Comparison of ENCODE assay signal across 1 cellular context in the genomic region with DNA sequence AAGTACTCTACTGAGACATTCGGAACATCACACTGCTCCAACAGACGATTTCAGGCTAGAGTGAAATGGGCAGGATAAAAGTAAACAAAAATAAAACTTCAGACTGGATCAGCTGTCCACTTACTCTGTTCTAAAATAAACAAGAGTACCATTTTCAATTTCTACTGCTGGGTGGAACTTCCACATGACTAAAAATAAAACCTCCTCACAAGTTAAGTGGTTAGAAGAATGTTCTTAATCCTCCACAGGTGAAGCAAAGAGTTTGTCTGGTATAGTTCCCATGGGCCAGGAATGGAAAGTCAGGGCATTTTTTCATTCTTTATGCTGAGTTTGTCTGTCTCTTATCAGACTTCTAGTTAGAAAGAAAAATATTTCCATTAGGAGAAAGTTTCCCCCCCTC.
TF ChIP-seq lines count a peak whose summit lies in the region.

No MANE protein-coding gene starts in this region.

TF ChIP-seq in GM12878, 131 proteins besides CTCF, POLR2A, EP300 and RAD21:
- TF ChIP-seq NR2C1 (IDR thresholded peaks at IDR 0.05) (no peak), GATAD2B (conservative IDR thresholded peaks at IDR 0.05; ENCODE audit: low read depth) (no peak), CEBPB (IDR thresholded peaks at IDR 0.05; ENCODE audit: borderline replicate concordance in 1 of 2, low read depth in 2 of 2, low read length in 2 of 2) (no peak), SMAD1 (IDR thresholded peaks at IDR 0.05; ENCODE audit: low read depth, partially characterized antibody) (no peak)
- TF ChIP-seq, protein P1, sequence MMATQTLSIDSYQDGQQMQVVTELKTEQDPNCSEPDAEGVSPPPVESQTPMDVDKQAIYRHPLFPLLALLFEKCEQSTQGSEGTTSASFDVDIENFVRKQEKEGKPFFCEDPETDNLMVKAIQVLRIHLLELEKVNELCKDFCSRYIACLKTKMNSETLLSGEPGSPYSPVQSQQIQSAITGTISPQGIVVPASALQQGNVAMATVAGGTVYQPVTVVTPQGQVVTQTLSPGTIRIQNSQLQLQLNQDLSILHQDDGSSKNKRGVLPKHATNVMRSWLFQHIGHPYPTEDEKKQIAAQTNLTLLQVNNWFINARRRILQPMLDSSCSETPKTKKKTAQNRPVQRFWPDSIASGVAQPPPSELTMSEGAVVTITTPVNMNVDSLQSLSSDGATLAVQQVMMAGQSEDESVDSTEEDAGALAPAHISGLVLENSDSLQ (IDR thresholded peaks at IDR 0.05) = no peak
